In the genomic region with DNA sequence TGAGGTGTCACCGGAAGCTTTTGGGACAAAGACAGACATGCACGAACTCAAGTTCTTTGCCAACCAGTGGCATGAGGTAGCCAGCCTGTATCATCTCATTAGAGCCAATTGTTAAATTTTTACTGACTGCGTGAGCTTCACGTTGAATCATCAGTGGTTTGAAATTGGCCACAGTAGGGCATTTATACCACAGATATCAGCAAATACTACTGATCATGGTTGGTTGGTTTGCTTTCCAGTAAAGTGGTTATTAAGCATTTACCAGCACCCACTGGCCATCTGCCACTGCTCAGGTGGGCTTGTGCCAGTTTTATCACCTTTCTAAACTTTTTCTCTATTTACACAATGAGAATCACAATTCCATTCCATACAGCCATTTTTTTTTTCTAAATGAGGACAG, we compare ENCODE assay signal across 23 cellular contexts.
"Had no signal": no experiment of that assay in that cellular context is flagged by ENCODE, and none has a peak within 500 bp of the region (broad histone marks: within the 10 kb centered on the region; RNA-seq: fewer than 3 reads in every experiment).

No MANE protein-coding gene starts in this region.

- H3K36me3 ChIP-seq: esophagus squamous epithelium, prostate gland, sigmoid colon, stomach, tibial artery had no signal

- H3K27ac ChIP-seq: coronary artery, esophagus squamous epithelium, prostate gland, sigmoid colon, stomach, tibial artery had no signal

- H3K4me3 Mint-ChIP-seq: memory B cell; natural killer cell; stimulated activated effector memory CD8-positive, alpha-beta T cell treated with anti-CD3 and anti-CD28 coated beads, Interleukin-12 subunit alpha, Interleukin-12 subunit beta, amount 100 ng/mL, for 72 hours; type B pancreatic cell had no signal

- FAIRE-seq: endothelial cell of umbilical vein, keratinocyte had no signal

- H3K9me3 ChIP-seq: esophagus squamous epithelium, prostate gland, sigmoid colon, stomach, tibial artery had no signal

- H3K4me1 ChIP-seq: esophagus squamous epithelium, prostate gland, sigmoid colon, stomach, tibial artery had no signal

- H3K27ac Mint-ChIP-seq: memory B cell; natural killer cell; stimulated activated effector memory CD8-positive, alpha-beta T cell treated with anti-CD3 and anti-CD28 coated beads, Interleukin-12 subunit alpha, Interleukin-12 subunit beta, amount 100 ng/mL, for 72 hours; type B pancreatic cell had no signal

- H3K4me3 ChIP-seq: coronary artery, esophagus squamous epithelium, lung, prostate gland, sigmoid colon, stomach, tibial artery had no signal

- ATAC-seq: left lobe of liver; natural killer cell; right cardiac atrium; stimulated activated effector memory CD8-positive, alpha-beta T cell treated with anti-CD3 and anti-CD28 coated beads, Interleukin-12 subunit alpha, Interleukin-12 subunit beta, amount 100 ng/mL, for 72 hours had no signal

- H3K27me3 Mint-ChIP-seq: type B pancreatic cell had no signal

- H3K4me1 Mint-ChIP-seq: memory B cell; natural killer cell; stimulated activated effector memory CD8-positive, alpha-beta T cell treated with anti-CD3 and anti-CD28 coated beads, Interleukin-12 subunit alpha, Interleukin-12 subunit beta, amount 100 ng/mL, for 72 hours had no signal

- H3K36me3 Mint-ChIP-seq: natural killer cell; stimulated activated effector memory CD8-positive, alpha-beta T cell treated with anti-CD3 and anti-CD28 coated beads, Interleukin-12 subunit alpha, Interleukin-12 subunit beta, amount 100 ng/mL, for 72 hours; type B pancreatic cell had no signal

- DNase-seq: dermis blood vessel endothelial cell; effector memory CD4-positive, alpha-beta T cell; erythroblast; esophagus squamous epithelium; foreskin melanocyte; head of caudate nucleus; natural killer cell; right cardiac atrium; sigmoid colon; stimulated activated CD4-positive, alpha-beta T cell treated with anti-CD3 and anti-CD28 coated beads, Interleukin-2, amount 100 ng/mL, for 24 hours; stimulated activated CD4-positive, alpha-beta T cell treated with anti-CD3 and anti-CD28 coated beads, Interleukin-4, amount 100 ng/mL, for 24 hours; stimulated activated naive CD4-positive, alpha-beta T cell treated with Interleukin-2 at 50 U/mL for 16 hours; stomach; tibial artery had no signal

- H3K27me3 ChIP-seq: esophagus squamous epithelium, sigmoid colon, stomach, tibial artery had no signal
